In the genomic region with DNA sequence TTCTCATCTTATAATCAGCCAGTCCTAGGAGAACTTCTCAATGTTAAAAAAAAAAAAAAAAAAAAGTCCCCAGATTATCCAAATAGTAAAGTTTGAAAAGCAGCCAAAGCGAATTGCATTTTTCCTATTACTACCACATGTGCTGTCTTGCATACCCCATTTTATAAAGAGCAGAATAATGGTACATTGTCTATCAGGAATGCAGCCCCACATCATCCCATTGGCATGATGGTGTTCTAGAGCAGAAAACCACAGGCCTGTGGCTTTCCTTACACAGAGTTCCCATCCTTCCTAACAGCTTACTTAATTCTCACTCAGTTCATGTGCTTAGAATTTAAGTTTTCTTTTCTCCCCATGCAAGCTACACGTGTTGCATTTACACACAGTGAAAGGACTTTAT, we compare ENCODE assay signal across 23 cellular contexts.
DNase-seq lines count a peak whose midpoint lies in the region; ATAC-seq and TF ChIP-seq lines count a peak whose summit lies in the region.
"Had no signal": no experiment of that assay in that cellular context is flagged by ENCODE, and none has a peak within 500 bp of the region (broad histone marks: within the 10 kb centered on the region; RNA-seq: fewer than 3 reads in every experiment).

No MANE protein-coding gene starts in this region.

- no peak overlapping the region for H3K4me3 Mint-ChIP-seq in activated naive CD8-positive, alpha-beta T cell treated with anti-CD3 and anti-CD28 coated beads for 36 hours
- H3K4me3 Mint-ChIP-seq: IgD-negative memory B cell, natural killer cell had no signal

- H3K27ac Mint-ChIP-seq in activated naive CD8-positive, alpha-beta T cell treated with anti-CD3 and anti-CD28 coated beads for 36 hours: no peak overlapping the region
- H3K27ac Mint-ChIP-seq: IgD-negative memory B cell, natural killer cell had no signal

- H3K36me3 ChIP-seq in breast epithelium: no peaks in the 10 kb centered on the region
- H3K36me3 ChIP-seq: ascending aorta, heart left ventricle, upper lobe of left lung had no signal

- H3K27ac ChIP-seq in breast epithelium: peak overlapping the region; percentile 44 to 66
- H3K27ac ChIP-seq: A549, ascending aorta, heart left ventricle, upper lobe of left lung had no signal

- H3K27me3 Mint-ChIP-seq in activated naive CD8-positive, alpha-beta T cell treated with anti-CD3 and anti-CD28 coated beads for 36 hours: peaks cover 5% of the 10 kb centered on the region
- H3K27me3 Mint-ChIP-seq: IgD-negative memory B cell had no signal

- no peaks in the 10 kb centered on the region for H3K9me3 ChIP-seq in breast epithelium
- H3K9me3 ChIP-seq: A549, ascending aorta, heart left ventricle, upper lobe of left lung had no signal

- H3K4me1 Mint-ChIP-seq in activated naive CD8-positive, alpha-beta T cell treated with anti-CD3 and anti-CD28 coated beads for 36 hours: no peaks in the 10 kb centered on the region
- H3K4me1 Mint-ChIP-seq: IgD-negative memory B cell had no signal

- H3K4me3 ChIP-seq in breast epithelium: no peak overlapping the region
- H3K4me3 ChIP-seq: A549, ascending aorta, heart left ventricle, upper lobe of left lung had no signal

- H3K9me3 Mint-ChIP-seq in activated naive CD8-positive, alpha-beta T cell treated with anti-CD3 and anti-CD28 coated beads for 36 hours: no peaks in the 10 kb centered on the region
- H3K9me3 Mint-ChIP-seq: IgD-negative memory B cell, natural killer cell had no signal

- TF ChIP-seq CTCF in breast epithelium (IDR thresholded peaks at IDR 0.05): no peak

- peaks cover 0 to 24% of the 10 kb centered on the region in 2 donors for H3K4me1 ChIP-seq in breast epithelium
- H3K4me1 ChIP-seq: A549, ascending aorta, upper lobe of left lung had no signal

- intact Hi-C loops in breast epithelium (cut with DNase I; ENCODE audit: low total_unique reads): loop anchor here (10.0 kb wide), 1 partner anchor 249 kb away; no protein-coding TSS in a partner anchor

- no peaks in the 10 kb centered on the region for H3K27me3 ChIP-seq in breast epithelium
- H3K27me3 ChIP-seq: ascending aorta, heart left ventricle, upper lobe of left lung had no signal

- TF ChIP-seq POLR2A in breast epithelium (IDR thresholded peaks at IDR 0.05): no peak

- DNase-seq in AG08395 (ENCODE audit: low spot score) (peak; percentile 44), M059J (ENCODE audit: low read depth) (peak; percentile 44), breast epithelium (ENCODE audit: low spot score in 2 of 2) (peak in 1 of 2 donors; percentile 74), islet precursor cell (peak; percentile 63), NCI-H146 (lab: John Stamatoyannopoulos, UW) (no peak)
- no peak for DNase-seq in activated naive CD8-positive, alpha-beta T cell treated with anti-CD3 and anti-CD28 coated beads for 36 hours
- DNase-seq: activated effector memory CD4-positive, alpha-beta T cell treated with Interleukin-2 at 50 U/mL for 16 hours; COR-L47; effector memory CD4-positive, alpha-beta T cell; heart left ventricle; natural killer cell; NCI-H1105 treated with DMSO at 0.1 percent for 48 hours; NCI-H226; right cardiac atrium; stimulated activated CD4-positive, alpha-beta T cell treated with anti-CD3 and anti-CD28 coated beads, Interleukin-4, amount 100 ng/mL, for 1 hour; upper lobe of left lung had no signal

- ATAC-seq in GM19397 (IDR thresholded peaks at IDR 0.05; ENCODE audit: unreplicated experiment) (no peak), GM19455 (IDR thresholded peaks at IDR 0.05; ENCODE audit: unreplicated experiment) (no peak)
- ATAC-seq: A549, heart left ventricle, left lobe of liver, natural killer cell, right cardiac atrium, SK-N-SH treated with all-trans-retinoic acid at 6 μM for 48 hours had no signal

- H3K36me3 Mint-ChIP-seq in activated naive CD8-positive, alpha-beta T cell treated with anti-CD3 and anti-CD28 coated beads for 36 hours: no peaks in the 10 kb centered on the region
- H3K36me3 Mint-ChIP-seq: IgD-negative memory B cell, natural killer cell had no signal

Comparison
In these comparisons a context has a peak if more than half of its experiments do, and no peak if none do; other contexts are left out.
1. DNase-seq: peak in AG08395 (single experiment), M059J (single experiment) and islet precursor cell (single experiment); none in activated naive CD8-positive, alpha-beta T cell treated with anti-CD3 and anti-CD28 coated beads for 36 hours (single experiment) and NCI-H146 (single experiment).